In genomic region chr7:130733866-130734524, GRCh38 we compare ENCODE assay signal across 1 cellular context.
TF ChIP-seq lines count a peak whose summit lies in the region.

TSS of gene KLF14 (minus strand) at chr7:130734207. CDS start at chr7:130734033, 174 bp downstream.

TF ChIP-seq in HEK293, 187 proteins besides CTCF, POLR2A, EP300 and RAD21 (continued from another document):
- TF ChIP-seq ZNF239 (tag by site-specific recombination; IDR thresholded peaks at IDR 0.05), result no peak
- peak; percentile 64 for TF ChIP-seq ZIC2 (tag by site-specific recombination; IDR thresholded peaks at IDR 0.05)
- peak; percentile 75 for TF ChIP-seq GLIS2 (tag by site-specific recombination; IDR thresholded peaks at IDR 0.05)
- no peak for TF ChIP-seq HIC1 (tag by site-specific recombination; IDR thresholded peaks at IDR 0.05)
- TF ChIP-seq KLF8 (tag by site-specific recombination; IDR thresholded peaks at IDR 0.05), result peak; percentile 57; the same call in 1 of the 2 replicates
- TF ChIP-seq PRDM4 (tag by site-specific recombination; IDR thresholded peaks at IDR 0.05), result no peak
